In the genomic region with DNA sequence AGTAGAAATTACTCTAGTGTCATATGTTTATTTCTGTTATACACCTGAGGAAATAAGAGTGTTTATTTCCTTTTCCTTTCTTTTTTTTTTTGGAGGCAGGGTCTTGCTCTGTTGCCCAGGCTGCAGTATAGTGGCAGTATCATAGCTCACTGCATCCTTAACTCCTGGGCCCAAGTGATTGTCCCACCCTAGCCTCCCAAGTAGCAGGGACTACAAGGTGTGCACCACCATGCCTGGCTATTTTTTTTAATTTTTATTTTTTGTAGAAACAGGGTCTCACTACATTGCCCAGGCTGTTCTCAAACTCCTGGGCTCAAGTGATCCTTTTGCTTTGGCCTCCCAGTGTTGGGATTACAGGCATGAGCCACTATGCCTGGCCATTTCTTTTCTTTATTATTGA, we compare ENCODE assay signal across 6 cellular contexts.
"Had no signal": no experiment of that assay in that cellular context is flagged by ENCODE, and none has a peak within 500 bp of the region (broad histone marks: within the 10 kb centered on the region; RNA-seq: fewer than 3 reads in every experiment).

No MANE protein-coding gene starts in this region.

- H3K27ac Mint-ChIP-seq: IgD-negative memory B cell had no signal

- H3K4me3 Mint-ChIP-seq: IgD-negative memory B cell had no signal

- H3K27ac ChIP-seq: HL-60, KMS-11 had no signal

- H3K4me2 ChIP-seq: KMS-11 had no signal

- DNase-seq: KBM-7, KG1 had no signal

- FAIRE-seq: HTR-8/SVneo had no signal

- H3K9ac ChIP-seq: KMS-11 had no signal
